Comparison of ENCODE assay signal across 8 cellular contexts in the genomic region with DNA sequence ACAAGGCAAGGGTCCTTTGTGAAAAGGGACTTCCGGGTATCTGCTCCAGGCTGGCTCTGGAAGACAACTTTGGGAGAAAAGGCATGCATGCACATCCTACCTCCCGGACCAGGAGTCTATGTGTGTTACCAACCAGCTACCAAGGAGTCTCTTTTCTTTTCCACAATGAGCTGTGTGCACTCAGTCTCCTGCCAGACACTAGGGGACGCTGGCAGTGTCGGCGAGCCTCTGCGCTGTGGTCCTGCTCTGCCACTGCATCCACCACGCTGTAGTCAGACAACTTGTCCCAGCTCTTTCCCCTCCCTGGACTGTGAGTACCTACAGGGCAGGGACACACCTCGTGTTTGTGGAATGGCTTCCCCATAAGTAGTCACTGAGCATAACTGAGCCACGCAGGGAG. TPM values are rescaled to one million over a fixed set of nuclear protein-coding genes. Genes with fewer than 3 reads are reported as not detected.
DNase-seq lines count a peak whose midpoint lies in the region; ATAC-seq and TF ChIP-seq lines count a peak whose summit lies in the region.

No MANE protein-coding gene starts in this region.

- CTCF ChIA-PET in activated CD8-positive, alpha-beta memory T cell treated with anti-CD3 and anti-CD28 coated beads, Interleukin-2, amount 10 ng/mL, durations not matched to agents 7 days and 5 days (lab: Charles Lee): interaction anchor here (0.7 to 1.2 kb wide), 10 partner anchors 8 to 775 kb away, joined by 3 to 10 read pairs (median 3); no protein-coding TSS in a partner anchor

- no peaks in the 10 kb centered on the region for H3K4me1 ChIP-seq in smooth muscle cell (ENCODE audit: low read depth)

- H3F3A ChIP-seq in smooth muscle cell (ENCODE audit: low read depth): no peaks in the 10 kb centered on the region

- WGBS in smooth muscle cell (ENCODE audit: low lambda C conversion rate): 17% methylated on average over 9 of the region's 9 CpGs

- H3K4me2 ChIP-seq in smooth muscle cell: no peak overlapping the region

- no peak overlapping the region for H3K27ac ChIP-seq in smooth muscle cell (ENCODE audit: low read depth)

- peak; percentile 85 for ATAC-seq in activated CD8-positive, alpha-beta memory T cell treated with anti-CD3 and anti-CD28 coated beads, Interleukin-2, amount 10 ng/mL, durations not matched to agents 7 days and 5 days
- ATAC-seq in GM18861 (IDR thresholded peaks at IDR 0.05; ENCODE audit: unreplicated experiment) (no peak), GM18502 (IDR thresholded peaks at IDR 0.05; ENCODE audit: poor library complexity, unreplicated experiment) (no peak)

- H3K36me3 ChIP-seq in smooth muscle cell (ENCODE audit: low read depth): no peaks in the 10 kb centered on the region

- peaks cover 4% of the 10 kb centered on the region for H3K27me3 Mint-ChIP-seq in activated CD8-positive, alpha-beta memory T cell treated with anti-CD3 and anti-CD28 coated beads, Interleukin-2, amount 10 ng/mL, durations not matched to agents 7 days and 5 days

- H3K4me3 Mint-ChIP-seq in activated CD8-positive, alpha-beta memory T cell treated with anti-CD3 and anti-CD28 coated beads, Interleukin-2, amount 10 ng/mL, durations not matched to agents 7 days and 5 days: no peak overlapping the region

- peaks cover 16% of the 10 kb centered on the region for H3K4me1 Mint-ChIP-seq in activated CD8-positive, alpha-beta memory T cell treated with anti-CD3 and anti-CD28 coated beads, Interleukin-2, amount 10 ng/mL, durations not matched to agents 7 days and 5 days

- no peak overlapping the region for H3K27ac Mint-ChIP-seq in activated CD8-positive, alpha-beta memory T cell treated with anti-CD3 and anti-CD28 coated beads, Interleukin-2, amount 10 ng/mL, durations not matched to agents 7 days and 5 days

- no peaks in the 10 kb centered on the region for H3K9me3 ChIP-seq in smooth muscle cell (replicated peaks; ENCODE audit: low read depth)

- H3K36me3 Mint-ChIP-seq in activated CD8-positive, alpha-beta memory T cell treated with anti-CD3 and anti-CD28 coated beads, Interleukin-2, amount 10 ng/mL, durations not matched to agents 7 days and 5 days: no peaks in the 10 kb centered on the region

- H3K79me2 ChIP-seq in smooth muscle cell (ENCODE audit: low read depth): no peaks in the 10 kb centered on the region

- H3K4me3 ChIP-seq in smooth muscle cell: no peak overlapping the region

- no peaks in the 10 kb centered on the region for H3K27me3 ChIP-seq in smooth muscle cell (ENCODE audit: low read depth)

- no peak overlapping the region for H3K9ac ChIP-seq in smooth muscle cell (ENCODE audit: low read depth)

- DNase-seq in NCI-H1436 (lab: John Stamatoyannopoulos, UW): peak; percentile 49
- DNase-seq in NCI-H1436 treated with DMSO at 0.1 percent for 48 hours (lab: John Stamatoyannopoulos, UW): no peak
- peak; percentile 70 for DNase-seq in NCI-H2227 (lab: John Stamatoyannopoulos, UW; ENCODE audit: unreplicated experiment)
- peak; percentile 69 for DNase-seq in activated CD8-positive, alpha-beta memory T cell treated with anti-CD3 and anti-CD28 coated beads, Interleukin-2, amount 10 ng/mL, durations not matched to agents 7 days and 5 days
- DNase-seq in glomerular visceral epithelial cell (ENCODE audit: extremely low spot score): peak; percentile 45
- peak; percentile 2 for DNase-seq in smooth muscle cell (lab: John Stamatoyannopoulos, UW; ENCODE audit: unreplicated experiment)

- no peaks in the 10 kb centered on the region for H4K20me1 ChIP-seq in smooth muscle cell (ENCODE audit: low read depth)

- TF ChIP-seq CTCF in smooth muscle cell (IDR thresholded peaks at IDR 0.05; ENCODE audit: borderline replicate concordance, insufficient read depth, poor library complexity, severe bottlenecking): peak; percentile 45

- no peak overlapping the region for H2AFZ ChIP-seq in smooth muscle cell (ENCODE audit: low read depth)

- H3K9me3 Mint-ChIP-seq in activated CD8-positive, alpha-beta memory T cell treated with anti-CD3 and anti-CD28 coated beads, Interleukin-2, amount 10 ng/mL, durations not matched to agents 7 days and 5 days (ENCODE audit: low read depth): no peaks in the 10 kb centered on the region

RNA-seq across cellular contexts. Expression of gene SSR2, which starts 5.1 kb away (rescaled TPM):
- 100 to 1,000 TPM; 185 to 200 TPM for total RNA-seq in activated CD8-positive, alpha-beta memory T cell treated with anti-CD3 and anti-CD28 coated beads, Interleukin-2, amount 10 ng/mL, durations not matched to agents 7 days and 5 days
- 452 and 457 TPM in 2 replicates for total RNA-seq in smooth muscle cell
- polyA plus RNA-seq in smooth muscle cell: 408 and 447 TPM in 2 replicates

RNA-seq across cellular contexts. Expression of gene UBQLN4, which starts 27.7 kb away (rescaled TPM):
- total RNA-seq in activated CD8-positive, alpha-beta memory T cell treated with anti-CD3 and anti-CD28 coated beads, Interleukin-2, amount 10 ng/mL, durations not matched to agents 7 days and 5 days: 10 to 100 TPM; 40.3 to 44.8 TPM
- 18.1 and 18.8 TPM in 2 replicates for total RNA-seq in smooth muscle cell
- 19.4 and 23.3 TPM in 2 replicates for polyA plus RNA-seq in smooth muscle cell

RNA-seq across cellular contexts. Expression of gene LAMTOR2, which starts 28.7 kb away (rescaled TPM):
- 10 to 100 TPM; 59.3 to 60.6 TPM for total RNA-seq in activated CD8-positive, alpha-beta memory T cell treated with anti-CD3 and anti-CD28 coated beads, Interleukin-2, amount 10 ng/mL, durations not matched to agents 7 days and 5 days
- 32.2 and 55.1 TPM in 2 replicates for total RNA-seq in smooth muscle cell
- 146 and 156 TPM in 2 replicates for polyA plus RNA-seq in smooth muscle cell

RNA-seq across cellular contexts. Expression of gene RAB25, which starts 35.1 kb away (rescaled TPM):
- total RNA-seq in activated CD8-positive, alpha-beta memory T cell treated with anti-CD3 and anti-CD28 coated beads, Interleukin-2, amount 10 ng/mL, durations not matched to agents 7 days and 5 days: not detected
- total RNA-seq in smooth muscle cell: 16.8 and 27.1 TPM in 2 replicates
- 8.9 and 53.5 TPM in 2 replicates for polyA plus RNA-seq in smooth muscle cell

RNA-seq across cellular contexts. Expression of gene ARHGEF2, which starts 47.5 kb away (rescaled TPM):
- 100 to 1,000 TPM; 159 to 161 TPM for total RNA-seq in activated CD8-positive, alpha-beta memory T cell treated with anti-CD3 and anti-CD28 coated beads, Interleukin-2, amount 10 ng/mL, durations not matched to agents 7 days and 5 days
- 30.2 and 58.0 TPM in 2 replicates for total RNA-seq in smooth muscle cell
- polyA plus RNA-seq in smooth muscle cell: 21.0 and 24.2 TPM in 2 replicates
